In the genomic region with DNA sequence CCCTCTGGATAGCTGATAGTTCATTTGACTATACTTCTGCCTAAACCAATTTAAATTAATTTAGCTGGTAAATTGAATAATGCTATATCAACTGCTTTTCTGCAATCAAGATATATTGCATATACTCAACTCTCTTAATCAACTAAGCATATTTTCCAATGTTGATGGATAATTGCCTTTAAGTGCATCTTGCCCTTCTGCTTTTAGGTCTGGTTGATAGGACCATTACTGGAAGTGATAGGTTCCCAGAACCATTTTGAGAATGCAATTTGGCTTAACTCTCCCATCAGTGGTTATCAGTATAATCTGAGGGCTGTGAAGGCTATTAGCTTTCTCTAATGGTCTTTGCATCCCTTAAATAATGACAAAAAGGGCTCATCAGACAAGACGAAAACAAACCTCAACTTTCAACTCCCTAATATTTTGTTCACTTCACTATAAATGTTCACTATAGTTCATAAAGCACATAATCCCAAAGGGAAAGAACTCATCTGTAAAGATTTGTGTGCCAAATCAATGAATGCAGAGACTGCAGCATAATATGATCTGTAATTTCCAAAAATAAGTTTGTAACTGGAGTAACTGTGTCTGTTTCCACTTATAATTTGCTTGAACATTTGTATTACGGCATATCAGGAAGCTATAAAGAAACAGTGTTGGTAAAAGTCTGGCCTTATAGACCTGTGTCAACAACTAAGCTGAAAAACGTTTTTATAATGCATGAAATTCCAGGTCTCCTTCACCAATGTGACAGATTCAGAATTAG, we compare ENCODE assay signal across 28 cellular contexts.
"Had no signal": no experiment of that assay in that cellular context is flagged by ENCODE, and none has a peak within 500 bp of the region (broad histone marks: within the 10 kb centered on the region; RNA-seq: fewer than 3 reads in every experiment).

No MANE protein-coding gene starts in this region.

- ATAC-seq: activated CD8-positive, alpha-beta T cell treated with anti-CD3 and anti-CD28 coated beads, Interleukin-2, amount 10 ng/mL, durations not matched to agents 7 days and 5 days; Panc1; Right ventricle myocardium inferior; T-helper 17 cell; WTC11 had no signal

- H3K4me3 Mint-ChIP-seq: activated CD8-positive, alpha-beta T cell treated with anti-CD3 and anti-CD28 coated beads, Interleukin-2, amount 10 ng/mL, durations not matched to agents 7 days and 5 days; activated naive CD4-positive, alpha-beta T cell treated with anti-CD3 and anti-CD28 coated beads, Interleukin-2, amount 50 U/mL, for 24 hours; brain; central memory CD8-positive, alpha-beta T cell; T-helper 17 cell; WTC11 had no signal

- H3K27ac Mint-ChIP-seq: activated CD8-positive, alpha-beta T cell treated with anti-CD3 and anti-CD28 coated beads, Interleukin-2, amount 10 ng/mL, durations not matched to agents 7 days and 5 days; activated naive CD4-positive, alpha-beta T cell treated with anti-CD3 and anti-CD28 coated beads, Interleukin-2, amount 50 U/mL, for 24 hours; brain; T-helper 17 cell; WTC11 had no signal

- H3K9me3 Mint-ChIP-seq: activated naive CD4-positive, alpha-beta T cell treated with anti-CD3 and anti-CD28 coated beads, Interleukin-2, amount 50 U/mL, for 24 hours; brain; central memory CD8-positive, alpha-beta T cell; WTC11 had no signal

- FAIRE-seq: astrocyte had no signal

- H3K4me1 Mint-ChIP-seq: activated naive CD4-positive, alpha-beta T cell treated with anti-CD3 and anti-CD28 coated beads, Interleukin-2, amount 50 U/mL, for 24 hours; brain; central memory CD8-positive, alpha-beta T cell; T-helper 17 cell; WTC11 had no signal

- H3K36me3 Mint-ChIP-seq: activated naive CD4-positive, alpha-beta T cell treated with anti-CD3 and anti-CD28 coated beads, Interleukin-2, amount 50 U/mL, for 24 hours; brain; WTC11 had no signal

- H3K27me3 Mint-ChIP-seq: activated naive CD4-positive, alpha-beta T cell treated with anti-CD3 and anti-CD28 coated beads, Interleukin-2, amount 50 U/mL, for 24 hours; central memory CD8-positive, alpha-beta T cell had no signal

- DNase-seq: activated CD4-positive, alpha-beta T cell treated with anti-CD3 and anti-CD28 coated beads for 48 hours; activated CD4-positive, alpha-beta T cell treated with anti-CD3 and anti-CD28 coated beads, Interleukin-2, amount 50 U/mL, for 4 hours; activated CD4-positive, CD25-positive, alpha-beta regulatory T cell treated with anti-CD3 and anti-CD28 coated beads, Interleukin-2, amount 50 U/mL, for 72 hours; activated CD8-positive, alpha-beta memory T cell treated with anti-CD3 and anti-CD28 coated beads, Interleukin-2, amount 50 U/mL, for 48 hours; activated CD8-positive, alpha-beta T cell treated with anti-CD3 and anti-CD28 coated beads, Interleukin-2, amount 10 ng/mL, durations not matched to agents 7 days and 5 days; activated T-cell treated with anti-CD3 and anti-CD28 coated beads, Interleukin-2, amount 50 U/mL, for 1 hour; amniotic stem cell; KG1; NCI-H1092 treated with DMSO at 0.1 percent for 48 hours; NCI-H1417 treated with DMSO at 0.1 percent for 48 hours; NCI-H1694; NCI-H2029; NCI-H2107; NCI-H2171 treated with DMSO at 0.1 percent for 48 hours; NCI-H345; NCI-H510A; NCI-H69; NK-92 treated with Interleukin-12 subunit alpha and Interleukin-12 subunit beta, amount 100 ng/mL, for 24 hours; RPMI8226; T-helper 17 cell; T-helper 9 cell had no signal
